24 cellular contexts compared by ENCODE assay signal in the genomic region with DNA sequence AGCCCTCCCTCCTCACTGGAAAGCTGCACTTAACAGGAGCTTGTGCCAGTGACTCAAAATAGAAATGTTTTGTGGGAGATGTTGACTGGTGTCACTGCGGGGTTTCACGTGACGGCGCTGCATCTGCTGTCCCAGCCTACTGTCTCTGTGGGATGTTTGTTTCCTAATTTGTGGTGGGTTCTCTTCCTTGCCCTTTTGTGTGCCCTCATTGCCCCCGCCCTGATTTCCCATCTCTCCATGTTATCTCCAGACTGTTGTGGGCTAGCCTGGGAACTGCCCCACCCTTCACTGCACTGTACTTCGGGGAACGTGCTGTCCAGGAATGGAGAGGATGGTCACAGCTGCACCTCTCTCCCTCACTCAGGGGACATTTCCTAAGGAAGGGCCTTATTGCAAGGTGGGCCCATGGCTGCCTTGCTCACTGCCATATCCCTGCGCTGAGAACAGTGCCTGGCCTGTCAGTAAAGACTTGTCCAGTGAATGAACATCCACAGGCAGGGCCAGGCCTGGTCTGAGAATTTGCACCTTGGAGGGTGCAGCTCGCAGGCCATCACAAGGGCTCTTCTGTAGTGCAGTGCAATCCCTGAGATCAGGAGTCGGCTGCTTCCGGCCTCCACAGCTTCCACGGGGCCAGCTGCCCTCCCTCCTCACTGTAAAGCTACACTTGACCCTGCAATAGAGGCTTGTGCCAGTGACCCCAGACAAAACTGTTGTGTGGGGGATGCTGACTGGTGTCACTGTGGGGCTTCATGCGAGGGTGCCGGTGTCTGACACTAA. TPM values are rescaled to one million over a fixed set of nuclear protein-coding genes. Genes with fewer than 3 reads are reported as not detected.
DNase-seq lines count a peak whose midpoint lies in the region; FAIRE-seq and TF ChIP-seq lines count a peak whose summit lies in the region.
"Had no signal": no experiment of that assay in that cellular context is flagged by ENCODE, and none has a peak within 500 bp of the region (broad histone marks: within the 10 kb centered on the region; RNA-seq: fewer than 3 reads in every experiment).

No MANE protein-coding gene starts in this region.

- H3K27me3 Mint-ChIP-seq in activated T-helper 1 cell treated with anti-CD3 and anti-CD28 coated beads, Interleukin-12 subunit alpha, Interleukin-12 subunit beta, Interleukin-2, Interleukin-4 antibody, amounts not matched to agents 30 ng/mL and 10 ng/mL and 1 ng/mL, durations not matched to agents 14 hours and 24 hours and 36 hours (ENCODE audit: insufficient read depth): no peaks in the 10 kb centered on the region
- H3K27me3 Mint-ChIP-seq: IgD-negative memory B cell had no signal

- intact Hi-C loops in left ventricle myocardium inferior (cut with micrococcal nuclease): no loop called here
- intact Hi-C loops in activated T-helper 1 cell treated with anti-CD3 and anti-CD28 coated beads, Interleukin-12 subunit alpha, Interleukin-12 subunit beta, Interleukin-2, Interleukin-4 antibody, amounts not matched to agents 30 ng/mL and 10 ng/mL and 1 ng/mL, durations not matched to agents 14 hours and 24 hours and 36 hours (cut with micrococcal nuclease): no loop called here

- H3K9me3 ChIP-seq in left ventricle myocardium inferior (replicated peaks) (peaks cover 14% of the 10 kb centered on the region), right atrium auricular region (peaks cover 5 to 12% of the 10 kb centered on the region in 2 donors), MG63 (peaks cover 3% of the 10 kb centered on the region)

- peaks cover 20% of the 10 kb centered on the region for H3K4me1 ChIP-seq in left ventricle myocardium inferior
- H3K4me1 ChIP-seq in right atrium auricular region: peaks cover 0 to 12% of the 10 kb centered on the region in 2 donors

- H3K27ac ChIP-seq in left ventricle myocardium inferior (replicated peaks): no peak overlapping the region
- no peak overlapping the region for H3K27ac ChIP-seq in right atrium auricular region
- H3K27ac ChIP-seq: skin epidermis, thoracic aorta had no signal

- TF ChIP-seq CTCF in left ventricle myocardium inferior (IDR thresholded peaks at IDR 0.05; ENCODE audit: borderline replicate concordance) (no peak), right atrium auricular region (IDR thresholded peaks at IDR 0.05) (no peak)

- H3K27me3 ChIP-seq in left ventricle myocardium inferior (ENCODE audit: low read depth) (no peaks in the 10 kb centered on the region), right atrium auricular region (no peaks in the 10 kb centered on the region), MG63 (no peaks in the 10 kb centered on the region)

- peaks cover 17% of the 10 kb centered on the region for H3K9me3 Mint-ChIP-seq in activated T-helper 1 cell treated with anti-CD3 and anti-CD28 coated beads, Interleukin-12 subunit alpha, Interleukin-12 subunit beta, Interleukin-2, Interleukin-4 antibody, amounts not matched to agents 30 ng/mL and 10 ng/mL and 1 ng/mL, durations not matched to agents 14 hours and 24 hours and 36 hours
- H3K9me3 Mint-ChIP-seq: mesothelial cell of epicardium had no signal

- peak overlapping the region; percentile 21 for H3K27ac Mint-ChIP-seq in activated T-helper 1 cell treated with anti-CD3 and anti-CD28 coated beads, Interleukin-12 subunit alpha, Interleukin-12 subunit beta, Interleukin-2, Interleukin-4 antibody, amounts not matched to agents 30 ng/mL and 10 ng/mL and 1 ng/mL, durations not matched to agents 14 hours and 24 hours and 36 hours
- H3K27ac Mint-ChIP-seq: endodermal cell; IgD-negative memory B cell; mesothelial cell of epicardium; T-helper 1 cell treated with Interleukin-12 subunit alpha and Interleukin-12 subunit beta and Interleukin-4 antibody, amounts not matched to agents 30 μg/mL and 1 μg/mL, for 36 hours; WTC11 had no signal

- H3K4me1 Mint-ChIP-seq in activated T-helper 1 cell treated with anti-CD3 and anti-CD28 coated beads, Interleukin-12 subunit alpha, Interleukin-12 subunit beta, Interleukin-2, Interleukin-4 antibody, amounts not matched to agents 30 ng/mL and 10 ng/mL and 1 ng/mL, durations not matched to agents 14 hours and 24 hours and 36 hours (ENCODE audit: low read depth): peaks cover 25% of the 10 kb centered on the region
- H3K4me1 Mint-ChIP-seq: IgD-negative memory B cell, mesothelial cell of epicardium, WTC11 had no signal

- peak; percentile 9 for FAIRE-seq in urothelium cell line (lab: Jason Lieb, UNC)
- FAIRE-seq: GM12892 had no signal

- DNase-seq in left ventricle myocardium inferior (peak; percentile 9), right atrium auricular region (ENCODE audit: low spot score) (no peak), mesenteric fat pad (ENCODE audit: low spot score) (peak; percentile 45), urothelium cell line (ENCODE audit: low spot score) (no peak), MG63 (no peak), DMS114 treated with DMSO at 0.1 percent for 48 hours (lab: John Stamatoyannopoulos, UW; ENCODE audit: unreplicated experiment) (no peak), NCI-H526 (lab: John Stamatoyannopoulos, UW) (no peak)
- DNase-seq in activated T-helper 1 cell treated with anti-CD3 and anti-CD28 coated beads, Interleukin-12 subunit alpha, Interleukin-12 subunit beta, Interleukin-2, Interleukin-4 antibody, amounts not matched to agents 30 ng/mL and 10 ng/mL and 1 ng/mL, durations not matched to agents 14 hours and 24 hours and 36 hours (ENCODE audit: low spot score): no peak
- DNase-seq: anterior cingulate cortex; endodermal cell; GDM1; islet precursor cell; NCI-H187; NCI-H446; occipital lobe; stimulated activated CD4-positive, alpha-beta T cell treated with anti-CD3 and anti-CD28 coated beads, Interleukin-4, amount 100 ng/mL, for 4 hours; stimulated activated CD8-positive, alpha-beta memory T cell treated with anti-CD3 and anti-CD28 coated beads, Interleukin-4, amount 100 ng/mL, for 48 hours had no signal

- no peak overlapping the region for H3K4me3 Mint-ChIP-seq in activated T-helper 1 cell treated with anti-CD3 and anti-CD28 coated beads, Interleukin-12 subunit alpha, Interleukin-12 subunit beta, Interleukin-2, Interleukin-4 antibody, amounts not matched to agents 30 ng/mL and 10 ng/mL and 1 ng/mL, durations not matched to agents 14 hours and 24 hours and 36 hours
- H3K4me3 Mint-ChIP-seq: endodermal cell; mesothelial cell of epicardium; T-helper 1 cell treated with Interleukin-12 subunit alpha and Interleukin-12 subunit beta and Interleukin-4 antibody, amounts not matched to agents 30 μg/mL and 1 μg/mL, for 36 hours; WTC11 had no signal

- H3K36me3 ChIP-seq in left ventricle myocardium inferior (no peaks in the 10 kb centered on the region), right atrium auricular region (no peaks in the 10 kb centered on the region), MG63 (no peaks in the 10 kb centered on the region)
- H3K36me3 ChIP-seq: thoracic aorta had no signal

- H3K4me3 ChIP-seq in left ventricle myocardium inferior: no peak overlapping the region
- H3K4me3 ChIP-seq in right atrium auricular region: no peak overlapping the region
- H3K4me3 ChIP-seq in MG63: no peak overlapping the region
- H3K4me3 ChIP-seq: skin epidermis, thoracic aorta had no signal

- peaks cover 62% of the 10 kb centered on the region for H3K36me3 Mint-ChIP-seq in activated T-helper 1 cell treated with anti-CD3 and anti-CD28 coated beads, Interleukin-12 subunit alpha, Interleukin-12 subunit beta, Interleukin-2, Interleukin-4 antibody, amounts not matched to agents 30 ng/mL and 10 ng/mL and 1 ng/mL, durations not matched to agents 14 hours and 24 hours and 36 hours (ENCODE audit: low read depth)
- H3K36me3 Mint-ChIP-seq: WTC11 had no signal

RNA-seq across cellular contexts. Expression of a gene that starts 18.1 kb away (rescaled TPM):
- total RNA-seq in left ventricle myocardium inferior (0.55 TPM), right atrium auricular region (1 to 10 TPM in 1 of 2 donors, under 1 TPM in 1; 0.86 to 1.4 TPM), mesenteric fat pad (1.3 TPM)
- total RNA-seq in activated T-helper 1 cell treated with anti-CD3 and anti-CD28 coated beads, Interleukin-12 subunit alpha, Interleukin-12 subunit beta, Interleukin-2, Interleukin-4 antibody, amounts not matched to agents 30 ng/mL and 10 ng/mL and 1 ng/mL, durations not matched to agents 14 hours and 24 hours and 36 hours: 302 and 313 TPM in 2 replicates
- total RNA-seq in MG63 (2014; rRNA removed; shearing (Covaris generic); ENCODE audit: low replicate concordance): 6.6 TPM in 1 of 2 replicates, not detected in the other

Comparison
In these comparisons a context has a peak if more than half of its experiments do, and no peak if none do; other contexts are left out.
1. DNase-seq: peak in left ventricle myocardium inferior (single experiment) and mesenteric fat pad (single experiment); none in right atrium auricular region (single experiment), activated T-helper 1 cell treated with anti-CD3 and anti-CD28 coated beads, Interleukin-12 subunit alpha, Interleukin-12 subunit beta, Interleukin-2, Interleukin-4 antibody, amounts not matched to agents 30 ng/mL and 10 ng/mL and 1 ng/mL, durations not matched to agents 14 hours and 24 hours and 36 hours (single experiment), urothelium cell line (single experiment), MG63 (single experiment), DMS114 treated with DMSO at 0.1 percent for 48 hours (single experiment) and NCI-H526 (0 of 2).
2. RNA of a gene that starts 18.1 kb away (total RNA-seq): 302 to 313 TPM in activated T-helper 1 cell treated with anti-CD3 and anti-CD28 coated beads, Interleukin-12 subunit alpha, Interleukin-12 subunit beta, Interleukin-2, Interleukin-4 antibody, amounts not matched to agents 30 ng/mL and 10 ng/mL and 1 ng/mL, durations not matched to agents 14 hours and 24 hours and 36 hours; 0.86 to 1.4 TPM in right atrium auricular region, 1.3 TPM in mesenteric fat pad (single experiment), 0.55 TPM in left ventricle myocardium inferior (single experiment) and 6.6 TPM in MG63; every median in the first group is over 10 times any median in the second.